In genomic region chr19:8459095-8459494, GRCh38 we compare ENCODE assay signal across 1 cellular context.
TF ChIP-seq lines count a peak whose summit lies in the region.

No MANE protein-coding gene starts in this region.

TF ChIP-seq in HCT116, 20 proteins besides CTCF, POLR2A, EP300 and RAD21 (continued from another document):
- TF ChIP-seq, protein P1, sequence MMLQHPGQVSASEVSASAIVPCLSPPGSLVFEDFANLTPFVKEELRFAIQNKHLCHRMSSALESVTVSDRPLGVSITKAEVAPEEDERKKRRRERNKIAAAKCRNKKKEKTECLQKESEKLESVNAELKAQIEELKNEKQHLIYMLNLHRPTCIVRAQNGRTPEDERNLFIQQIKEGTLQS (IDR thresholded peaks at IDR 0.05), result no peak
- TF ChIP-seq POLR2AphosphoS5 (IDR thresholded peaks at IDR 0.05; ENCODE audit: low read depth, low read length), result no peak
- no peak for TF ChIP-seq TCF7L2 (IDR thresholded peaks at IDR 0.05; ENCODE audit: borderline replicate concordance, extremely low read depth, insufficient read depth, insufficient read length)
- TF ChIP-seq SP1 (IDR thresholded peaks at IDR 0.05; ENCODE audit: low read depth), result no peak
